In genomic region chr16:23771642-23772041, GRCh38 we compare ENCODE assay signal across 15 cellular contexts. TPM values are rescaled to one million over a fixed set of nuclear protein-coding genes. Genes with fewer than 3 reads are reported as not detected.
DNase-seq lines count a peak whose midpoint lies in the region; ATAC-seq and TF ChIP-seq lines count a peak whose summit lies in the region.
"Had no signal": no experiment of that assay in that cellular context is flagged by ENCODE, and none has a peak within 500 bp of the region (broad histone marks: within the 10 kb centered on the region; RNA-seq: fewer than 3 reads in every experiment).

No MANE protein-coding gene starts in this region.

- H3K36me3 Mint-ChIP-seq in osteocyte (ENCODE audit: unreplicated experiment): no peaks in the 10 kb centered on the region
- H3K36me3 Mint-ChIP-seq in chondrocyte (ENCODE audit: low read depth): no peaks in the 10 kb centered on the region

- DNase-seq in GM12865 (ENCODE audit: low read depth) (peak; percentile 12), RPMI8226 (peak; percentile 2), epithelial cell of esophagus (ENCODE audit: low read depth) (peak; percentile 88), osteocyte (ENCODE audit: extremely low spot score, unreplicated experiment) (peak; percentile 27), KBM-7 (no peak), chondrocyte (ENCODE audit: low spot score) (no peak), globus pallidus (ENCODE audit: low spot score) (no peak)
- DNase-seq: DMS153, EL, H9, IMR-90, NCI-H1092, NCI-H1694 treated with DMSO at 0.1 percent for 48 hours, NCI-H748 treated with DMSO at 0.1 percent for 48 hours had no signal

- no peaks in the 10 kb centered on the region for H3K4me1 Mint-ChIP-seq in osteocyte (ENCODE audit: unreplicated experiment)
- H3K4me1 Mint-ChIP-seq in chondrocyte (ENCODE audit: low read depth): no peaks in the 10 kb centered on the region

- H3K9me3 Mint-ChIP-seq in osteocyte (ENCODE audit: unreplicated experiment) (no peaks in the 10 kb centered on the region), chondrocyte (ENCODE audit: low read depth) (no peaks in the 10 kb centered on the region)
- H3K9me3 Mint-ChIP-seq: H9 had no signal

- H3K27ac Mint-ChIP-seq in osteocyte (ENCODE audit: unreplicated experiment): no peak overlapping the region
- no peak overlapping the region for H3K27ac Mint-ChIP-seq in chondrocyte (ENCODE audit: unreplicated experiment)
- H3K27ac Mint-ChIP-seq: H9 had no signal

- H3K4me3 Mint-ChIP-seq in osteocyte (ENCODE audit: unreplicated experiment) (no peak overlapping the region), chondrocyte (ENCODE audit: unreplicated experiment) (no peak overlapping the region)
- H3K4me3 Mint-ChIP-seq: H9 had no signal

- in situ Hi-C loops in KBM-7 (cut with MboI; ENCODE audit: low pct_unique_long_range_greater_than_20kb, low sequenced_read_pairs): no loop called here

- TF ChIP-seq CTCF in GM12865 (IDR thresholded peaks at IDR 0.05; ENCODE audit: insufficient read depth, low read depth, low read length, missing control alignments) (no peak), epithelial cell of esophagus (IDR thresholded peaks at IDR 0.05; ENCODE audit: insufficient read depth, low read depth, low read length, missing control alignments) (no peak), osteocyte (IDR thresholded peaks at IDR 0.05) (no peak), chondrocyte (IDR thresholded peaks at IDR 0.05) (no peak)

- H3K27me3 Mint-ChIP-seq in osteocyte (ENCODE audit: unreplicated experiment): no peaks in the 10 kb centered on the region
- H3K27me3 Mint-ChIP-seq in chondrocyte (ENCODE audit: low read depth): peaks cover 13% of the 10 kb centered on the region

- no peak overlapping the region for H3K4me3 ChIP-seq in GM12865 (ENCODE audit: low read depth, low read length)
- H3K4me3 ChIP-seq in epithelial cell of esophagus (ENCODE audit: low read length): no peak overlapping the region

- no peak for ATAC-seq in HG03175 (IDR thresholded peaks at IDR 0.05; ENCODE audit: unreplicated experiment)

RNA-seq across cellular contexts. Expression of gene CHP2, which starts 16.8 kb away (rescaled TPM):
- total RNA-seq in osteocyte (not detected in 2 replicates), chondrocyte (not detected in 3 replicates)
- total RNA-seq: IMR-90 had no signal

RNA-seq across cellular contexts. Expression of gene ERN2, which starts 58.6 kb away (rescaled TPM):
- total RNA-seq in osteocyte (not detected in 2 replicates), chondrocyte (not detected in 3 replicates)

Comparison
In these comparisons a context has a peak if more than half of its experiments do, and no peak if none do; other contexts are left out.
1. DNase-seq: peak in GM12865 (single experiment), RPMI8226 (single experiment), epithelial cell of esophagus (single experiment) and osteocyte (single experiment); none in KBM-7 (single experiment), chondrocyte (single experiment) and globus pallidus (single experiment).